ENCODE assay signal across 8 cellular contexts in genomic region chr11:1453611-1454386, GRCh38. TPM values are rescaled to one million over a fixed set of nuclear protein-coding genes. Genes with fewer than 3 reads are reported as not detected.
DNase-seq lines count a peak whose midpoint lies in the region; ATAC-seq and TF ChIP-seq lines count a peak whose summit lies in the region.

No MANE protein-coding gene starts in this region.

- no peak overlapping the region for H3K9ac ChIP-seq in OCI-LY1 (ENCODE audit: low read length)

- H3K9me2 ChIP-seq in OCI-LY1 (ENCODE audit: low read depth, low read length) = no peaks in the 10 kb centered on the region

- peak in 11 of 12 donors; percentile 19 to 63 (median 43) for TF ChIP-seq CTCF in heart left ventricle (IDR thresholded peaks at IDR 0.05)
- TF ChIP-seq CTCF in OCI-LY1 (IDR thresholded peaks at IDR 0.05; ENCODE audit: low read length) = peak; percentile 81
- peak; percentile 80 for TF ChIP-seq CTCF in foreskin keratinocyte (conservative IDR thresholded peaks at IDR 0.05)
- peak; percentile 29 to 98 (median 74) for TF ChIP-seq CTCF in thyroid gland (IDR thresholded peaks at IDR 0.05)

- peak in 3 of 5 donors; percentile 36 to 57 (median 52) for DNase-seq in heart left ventricle
- no peak for DNase-seq in cardiac septum (ENCODE audit: low spot score)
- DNase-seq in foreskin keratinocyte = peak in 1 of 2 donors; percentile 39
- peak; percentile 81 to 82 for DNase-seq in thyroid gland
- no peak for DNase-seq in OCI-M2 (lab: John Stamatoyannopoulos, UW; ENCODE audit: unreplicated experiment)

- H3K27me3 ChIP-seq in heart left ventricle = peaks cover 0 to 4% (median 0%) of the 10 kb centered on the region in 9 donors
- peaks cover 5% of the 10 kb centered on the region for H3K27me3 ChIP-seq in OCI-LY1 (ENCODE audit: insufficient read depth, low read length)
- H3K27me3 ChIP-seq in foreskin keratinocyte = peaks cover 9% of the 10 kb centered on the region
- H3K27me3 ChIP-seq in thyroid gland = no peaks in the 10 kb centered on the region

- peaks cover 0 to 21% (median 7%) of the 10 kb centered on the region in 12 donors for H3K4me1 ChIP-seq in heart left ventricle
- no peaks in the 10 kb centered on the region for H3K4me1 ChIP-seq in OCI-LY1 (ENCODE audit: insufficient read depth, low read length, severe bottlenecking)
- no peaks in the 10 kb centered on the region for H3K4me1 ChIP-seq in foreskin keratinocyte
- peaks cover 13 to 35% of the 10 kb centered on the region in 2 donors for H3K4me1 ChIP-seq in thyroid gland

- ATAC-seq in heart left ventricle (peak; percentile 16 to 70 (median 44)), foreskin keratinocyte (peak; percentile 57), HG02852 (IDR thresholded peaks at IDR 0.05; ENCODE audit: unreplicated experiment) (no peak), HG02623 (IDR thresholded peaks at IDR 0.05; ENCODE audit: unreplicated experiment) (no peak)

- no peak overlapping the region for H2AFZ ChIP-seq in OCI-LY1 (ENCODE audit: low read length)

- no peaks in the 10 kb centered on the region for H3F3A ChIP-seq in OCI-LY1 (ENCODE audit: insufficient read depth, low read length)

- H3K27ac ChIP-seq in heart left ventricle (no peak overlapping the region), OCI-LY1 (ENCODE audit: low read depth, low read length, poor library complexity, severe bottlenecking) (no peak overlapping the region), foreskin keratinocyte (no peak overlapping the region), thyroid gland (peak overlapping the region in 1 of 3 donors; percentile 2)

- no peak overlapping the region for H3K4me2 ChIP-seq in OCI-LY1 (ENCODE audit: low read length)

- H3K36me3 ChIP-seq in heart left ventricle (no peaks in the 10 kb centered on the region), OCI-LY1 (ENCODE audit: insufficient read depth, low read length) (no peaks in the 10 kb centered on the region), thyroid gland (no peaks in the 10 kb centered on the region)

- no peaks in the 10 kb centered on the region for H3K79me2 ChIP-seq in OCI-LY1 (ENCODE audit: insufficient read depth, low read length)

- TF ChIP-seq POLR2A in heart left ventricle (IDR thresholded peaks at IDR 0.05) (no peak), thyroid gland (IDR thresholded peaks at IDR 0.05) (no peak)

- H4K20me1 ChIP-seq in OCI-LY1 (ENCODE audit: insufficient read depth, low read length) = no peaks in the 10 kb centered on the region

- 39 to 43% (median 40%) methylated on average over 17 to 27 of the region's 27 CpGs for WGBS in heart left ventricle, 4 donors
- WGBS in thyroid gland, 2 donors = 34 to 48% methylated on average over 17 to 19 of the region's 27 CpGs

- H3K9me3 ChIP-seq in heart left ventricle (no peaks in the 10 kb centered on the region), OCI-LY1 (ENCODE audit: low read length) (no peaks in the 10 kb centered on the region), thyroid gland (no peaks in the 10 kb centered on the region)

- H3K4me3 ChIP-seq in heart left ventricle (no peak overlapping the region), OCI-LY1 (ENCODE audit: low read depth, low read length, poor library complexity, severe bottlenecking) (no peak overlapping the region), thyroid gland (replicated peaks in 1 of 3) (no peak overlapping the region)

- intact Hi-C loops in heart left ventricle (cut with DNase I) (loop anchor here in 6 of 10 donors (2.0 to 10.0 kb wide), 5 partner anchors 57 to 249 kb away; partner anchors contain the start of gene DUSP8 (in 2 of the 6)), cardiac septum (cut with DNase I) (no loop called here), thyroid gland (cut with DNase I) (loop anchor here (2.0 kb wide), 1 partner anchor 61 kb away; no protein-coding TSS in a partner anchor)

RNA-seq across cellular contexts. Expression of gene MOB2, which starts 32.8 kb away (rescaled TPM):
- total RNA-seq in heart left ventricle = 10 to 100 TPM; 35.5 to 53.7 (median 44.7) TPM
- polyA plus RNA-seq in heart left ventricle = 10 to 100 TPM; 27.4 to 61.1 TPM
- total RNA-seq in cardiac septum = 48.5 TPM
- total RNA-seq in foreskin keratinocyte = 35.6 and 38.5 TPM in 2 replicates
- 30.6 and 36.5 TPM in 2 replicates for polyA plus RNA-seq in foreskin keratinocyte
- total RNA-seq in thyroid gland = 10 to 100 TPM; 25.6 to 45.8 (median 30.1) TPM

Comparison
In these comparisons a context has a peak if more than half of its experiments do, and no peak if none do; other contexts are left out.
1. DNase-seq: peak in heart left ventricle (3 of 5) and thyroid gland (2 of 2); none in cardiac septum (single experiment) and OCI-M2 (single experiment).
2. ATAC-seq: peak in heart left ventricle (4 of 4) and foreskin keratinocyte (single experiment); none in HG02852 (single experiment) and HG02623 (single experiment).
3. Peak in every context shown above with its lines, with median percentiles within 50 percentile points of each other: CTCF ChIP-seq.